In genomic region chr3:30617069-30617468, GRCh38 we compare ENCODE assay signal across 21 cellular contexts. TPM values are rescaled to one million over a fixed set of nuclear protein-coding genes. Genes with fewer than 3 reads are reported as not detected.
A peak's percentile ranks its signal among the peaks of the same experiment; 100 is the strongest.
DNase-seq lines count a peak whose midpoint lies in the region; ATAC-seq and TF ChIP-seq lines count a peak whose summit lies in the region.
"Had no signal": no experiment of that assay in that cellular context is flagged by ENCODE, and none has a peak within 500 bp of the region (broad histone marks: within the 10 kb centered on the region; RNA-seq: fewer than 3 reads in every experiment).

No MANE protein-coding gene starts in this region.

- H3K4ac ChIP-seq in trophoblast cell (ENCODE audit: low read depth, low read length): peak overlapping the region; percentile 44

- H3K9ac ChIP-seq in Loucy (ENCODE audit: low read depth, low read length, poor library complexity, severe bottlenecking) (no peak overlapping the region), trophoblast cell (ENCODE audit: low read length) (no peak overlapping the region)
- H3K9ac ChIP-seq: neural progenitor cell, SK-N-SH had no signal

- peaks cover 3% of the 10 kb centered on the region for H3K79me1 ChIP-seq in trophoblast cell (ENCODE audit: low read length)

- peaks cover 92% of the 10 kb centered on the region for H3K4me1 ChIP-seq in Loucy (ENCODE audit: insufficient read depth, low read length, poor library complexity, severe bottlenecking)
- peaks cover 9 to 16% of the 10 kb centered on the region in 2 experiments for H3K4me1 ChIP-seq in trophoblast cell (ENCODE audit: control insufficient read depth in 1 of 2, insufficient read depth in 2 of 2, low read length in 2 of 2)
- H3K4me1 ChIP-seq: neural progenitor cell had no signal

- H3K23ac ChIP-seq in trophoblast cell (ENCODE audit: low read length): no peak overlapping the region

- peak overlapping the region; percentile 94 for H3K4me2 ChIP-seq in Loucy (ENCODE audit: low read depth, low read length, poor library complexity, severe bottlenecking)
- H3K4me2 ChIP-seq in trophoblast cell (ENCODE audit: low read length): no peak overlapping the region
- H3K4me2 ChIP-seq: neural progenitor cell, PC-9, SK-N-SH had no signal

- H3K36me3 Mint-ChIP-seq in activated CD4-positive, alpha-beta T cell treated with anti-CD3 and anti-CD28 coated beads, Interleukin-2, amount 10 ng/mL, durations not matched to agents 24 days and 14 days (ENCODE audit: low read depth): peaks cover 46% of the 10 kb centered on the region
- H3K36me3 Mint-ChIP-seq in activated naive CD8-positive, alpha-beta T cell treated with anti-CD3 and anti-CD28 coated beads, Interleukin-2, amount 50 U/mL, for 24 hours (ENCODE audit: low read depth): peaks cover 73% of the 10 kb centered on the region

- TF ChIP-seq CTCF in Loucy (conservative IDR thresholded peaks at IDR 0.05; ENCODE audit: low read length): no peak

- no peak overlapping the region for H3K18ac ChIP-seq in trophoblast cell (ENCODE audit: low read length)

- H3K79me2 ChIP-seq in Loucy (ENCODE audit: insufficient read depth, low read length) (peaks cover 100% of the 10 kb centered on the region), trophoblast cell (ENCODE audit: control insufficient read depth, insufficient read depth, low read length, poor library complexity) (peaks cover 14% of the 10 kb centered on the region)

- no peak for ATAC-seq in activated naive CD8-positive, alpha-beta T cell treated with anti-CD3 and anti-CD28 coated beads, Interleukin-2, amount 50 U/mL, for 24 hours
- ATAC-seq: gastroesophageal sphincter, GM12878 had no signal

- H3K4me1 Mint-ChIP-seq in activated CD4-positive, alpha-beta T cell treated with anti-CD3 and anti-CD28 coated beads, Interleukin-2, amount 10 ng/mL, durations not matched to agents 24 days and 14 days: peaks cover 89% of the 10 kb centered on the region
- H3K4me1 Mint-ChIP-seq in activated naive CD8-positive, alpha-beta T cell treated with anti-CD3 and anti-CD28 coated beads, Interleukin-2, amount 50 U/mL, for 24 hours: peaks cover 96% of the 10 kb centered on the region
- H3K4me1 Mint-ChIP-seq: neural progenitor cell had no signal

- H4K12ac ChIP-seq in trophoblast cell (ENCODE audit: low read depth, low read length): no peak overlapping the region

- H3K14ac ChIP-seq in trophoblast cell (ENCODE audit: low read length): no peak overlapping the region

- no peaks in the 10 kb centered on the region for H3K9me3 ChIP-seq in Loucy (ENCODE audit: insufficient read depth, low read depth, low read length)
- H3K9me3 ChIP-seq in trophoblast cell (ENCODE audit: insufficient read depth, low read depth, low read length): no peaks in the 10 kb centered on the region
- H3K9me3 ChIP-seq: gastroesophageal sphincter, right atrium auricular region, SK-N-SH, upper lobe of left lung had no signal

- H2AK5ac ChIP-seq in trophoblast cell (ENCODE audit: low read length): no peak overlapping the region

- H2BK12ac ChIP-seq in trophoblast cell (ENCODE audit: low read length): no peak overlapping the region

- H3K4me3 Mint-ChIP-seq in activated CD4-positive, alpha-beta T cell treated with anti-CD3 and anti-CD28 coated beads, Interleukin-2, amount 10 ng/mL, durations not matched to agents 24 days and 14 days: peak overlapping the region; percentile 64
- H3K4me3 Mint-ChIP-seq in activated naive CD8-positive, alpha-beta T cell treated with anti-CD3 and anti-CD28 coated beads, Interleukin-2, amount 50 U/mL, for 24 hours: peak overlapping the region; percentile 73
- H3K4me3 Mint-ChIP-seq: neural progenitor cell had no signal

- peak; percentile 64 for DNase-seq in activated CD4-positive, alpha-beta T cell treated with anti-CD3 and anti-CD28 coated beads, Interleukin-2, amount 10 ng/mL, durations not matched to agents 24 days and 14 days
- DNase-seq in activated CD4-positive, alpha-beta T cell treated with anti-CD3 and anti-CD28 coated beads, Interleukin-2, amount 50 U/mL, for 4 hours: no peak
- no peak for DNase-seq in activated naive CD8-positive, alpha-beta T cell treated with anti-CD3 and anti-CD28 coated beads, Interleukin-2, amount 50 U/mL, for 24 hours
- DNase-seq in trophoblast cell (no peak), CD1c-positive myeloid dendritic cell (ENCODE audit: extremely low spot score) (no peak), UCSD-AML1 (lab: John Stamatoyannopoulos, UW; ENCODE audit: unreplicated experiment) (no peak), foreskin melanocyte (no peak)
- DNase-seq: aorta; COR-L47; GOT3; NCI-H2029; NCI-H524 treated with DMSO at 0.1 percent for 48 hours; PC-9; SK-N-SH; stimulated activated CD4-positive, alpha-beta T cell treated with anti-CD3 and anti-CD28 coated beads, Interleukin-1b, Interleukin-23, amount 100 ng/mL, for 48 hours; upper lobe of left lung had no signal

- no peak overlapping the region for H4K91ac ChIP-seq in trophoblast cell (ENCODE audit: low read depth, low read length)

- intact Hi-C loops in activated CD4-positive, alpha-beta T cell treated with anti-CD3 and anti-CD28 coated beads, Interleukin-2, amount 10 ng/mL, durations not matched to agents 24 days and 14 days (cut with micrococcal nuclease): loop anchor here (10.0 kb wide), 1 partner anchor 392 kb away; no protein-coding TSS in a partner anchor

- 0 out of 2 replicates have a peak, but pooled peaks cover 2% of the 10 kb centered on the region for H3F3A ChIP-seq in Loucy (ENCODE audit: low read depth)

- H3K9me2 ChIP-seq in Loucy (replicated peaks; ENCODE audit: low read depth, low read length): no peaks in the 10 kb centered on the region
- H3K9me2 ChIP-seq: SK-N-SH had no signal

- H3K36me3 ChIP-seq in Loucy (ENCODE audit: insufficient read depth, low read length): peaks cover 11% of the 10 kb centered on the region; the same call in 1 of the 2 replicates
- H3K36me3 ChIP-seq in trophoblast cell (ENCODE audit: control insufficient read depth in 1 of 2, insufficient read depth in 2 of 2, low read length in 2 of 2): peaks cover 4 to 5% of the 10 kb centered on the region in 2 experiments
- H3K36me3 ChIP-seq: neural progenitor cell had no signal

- WGBS in trophoblast cell (ENCODE audit: extremely low coverage, insufficient coverage, insufficient read length): no CpG with 5 or more reads among the region's 5 CpGs

- peaks cover 6% of the 10 kb centered on the region for H3K9me3 Mint-ChIP-seq in activated CD4-positive, alpha-beta T cell treated with anti-CD3 and anti-CD28 coated beads, Interleukin-2, amount 10 ng/mL, durations not matched to agents 24 days and 14 days
- no peaks in the 10 kb centered on the region for H3K9me3 Mint-ChIP-seq in activated naive CD8-positive, alpha-beta T cell treated with anti-CD3 and anti-CD28 coated beads, Interleukin-2, amount 50 U/mL, for 24 hours

- peak overlapping the region; percentile 38 for H2BK5ac ChIP-seq in trophoblast cell (ENCODE audit: low read depth, low read length, poor library complexity)

- no peak overlapping the region for H2BK120ac ChIP-seq in trophoblast cell (ENCODE audit: insufficient read depth, low read length, poor library complexity)

- H3K4me3 ChIP-seq in Loucy (ENCODE audit: low read length, poor library complexity, severe bottlenecking): peak overlapping the region; percentile 11
- no peak overlapping the region for H3K4me3 ChIP-seq in trophoblast cell (ENCODE audit: low read depth, low read length)
- H3K4me3 ChIP-seq: gastroesophageal sphincter, GM12878, neural progenitor cell, PC-9, right atrium auricular region, upper lobe of left lung had no signal

- no peak overlapping the region for H2AFZ ChIP-seq in Loucy (ENCODE audit: low read length)
- H2AFZ ChIP-seq in trophoblast cell (ENCODE audit: insufficient read depth, low read length, poor library complexity): no peak overlapping the region
- H2AFZ ChIP-seq: neural progenitor cell, PC-9 had no signal

- no peaks in the 10 kb centered on the region for H3K27me3 ChIP-seq in Loucy (ENCODE audit: insufficient read depth, low read length, poor library complexity, severe bottlenecking)
- H3K27me3 ChIP-seq in trophoblast cell (ENCODE audit: insufficient read depth, low read length): no peaks in the 10 kb centered on the region
- H3K27me3 ChIP-seq: gastroesophageal sphincter, neural progenitor cell, right atrium auricular region, upper lobe of left lung had no signal

- H3K27ac ChIP-seq in trophoblast cell (ENCODE audit: low read depth, low read length): no peak overlapping the region
- H3K27ac ChIP-seq: neural progenitor cell, PC-9 had no signal

- H4K20me1 ChIP-seq in Loucy (ENCODE audit: insufficient read depth, low read length, poor library complexity, severe bottlenecking): peaks cover 92% of the 10 kb centered on the region

- no peak overlapping the region for H4K8ac ChIP-seq in trophoblast cell (ENCODE audit: low read depth, low read length)

- H3K27ac Mint-ChIP-seq in activated CD4-positive, alpha-beta T cell treated with anti-CD3 and anti-CD28 coated beads, Interleukin-2, amount 10 ng/mL, durations not matched to agents 24 days and 14 days: peak overlapping the region; percentile 65
- peak overlapping the region; percentile 93 for H3K27ac Mint-ChIP-seq in activated naive CD8-positive, alpha-beta T cell treated with anti-CD3 and anti-CD28 coated beads, Interleukin-2, amount 50 U/mL, for 24 hours
- H3K27ac Mint-ChIP-seq: neural progenitor cell had no signal

- no peaks in the 10 kb centered on the region for H3K27me3 Mint-ChIP-seq in activated CD4-positive, alpha-beta T cell treated with anti-CD3 and anti-CD28 coated beads, Interleukin-2, amount 10 ng/mL, durations not matched to agents 24 days and 14 days
- no peaks in the 10 kb centered on the region for H3K27me3 Mint-ChIP-seq in activated naive CD8-positive, alpha-beta T cell treated with anti-CD3 and anti-CD28 coated beads, Interleukin-2, amount 50 U/mL, for 24 hours

RNA-seq across cellular contexts. Expression of gene TGFBR2, which starts 10.7 kb away (rescaled TPM):
- total RNA-seq in activated CD4-positive, alpha-beta T cell treated with anti-CD3 and anti-CD28 coated beads, Interleukin-2, amount 10 ng/mL, durations not matched to agents 24 days and 14 days: 45.3 and 47.6 TPM in 2 replicates
- 95.2 and 107 TPM in 2 replicates for polyA plus RNA-seq in trophoblast cell (2013)
